In genomic region chr1:38997034-38997900, GRCh38 we compare ENCODE assay signal across 1 cellular context.
TF ChIP-seq lines count a peak whose summit lies in the region.

No MANE protein-coding gene starts in this region.

TF ChIP-seq in K562, 482 proteins besides CTCF, POLR2A, EP300 and RAD21:
- TF ChIP-seq PREB (CRISPR knock-in tag; IDR thresholded peaks at IDR 0.05), result no peak
- peak; percentile 74 for TF ChIP-seq CEBPB (tag; IDR thresholded peaks at IDR 0.05)
- TF ChIP-seq CEBPG (CRISPR knock-in tag; IDR thresholded peaks at IDR 0.05), result no peak
- TF ChIP-seq CEBPG (tag; conservative IDR thresholded peaks at IDR 0.05 in 1 of 2, IDR thresholded peaks at IDR 0.05 in 1 of 2), result peak in 1 of 2 experiments; percentile 59; a peak in 2 of 4 replicates
